ENCODE assay signal across 8 cellular contexts in genomic region chrX:119606508-119607389, GRCh38. TPM values are rescaled to one million over a fixed set of nuclear protein-coding genes. Genes with fewer than 3 reads are reported as not detected.
DNase-seq lines count a peak whose midpoint lies in the region; ATAC-seq and TF ChIP-seq lines count a peak whose summit lies in the region.

No MANE protein-coding gene starts in this region.

- no peak for TF ChIP-seq CTCF in DOHH2 (IDR thresholded peaks at IDR 0.05; ENCODE audit: low read depth, low read length, poor library complexity, severe bottlenecking)
- no peak for TF ChIP-seq CTCF in breast epithelium (IDR thresholded peaks at IDR 0.05)
- no peak for TF ChIP-seq CTCF in lung (IDR thresholded peaks at IDR 0.05; ENCODE audit: control extremely low read depth, extremely low read depth)

- ATAC-seq in GM21381 (IDR thresholded peaks at IDR 0.05; ENCODE audit: unreplicated experiment) (peak; percentile 85), lung (ENCODE audit: insufficient read depth, low FRiP score) (no peak), GM19324 (IDR thresholded peaks at IDR 0.05; ENCODE audit: low FRiP score, unreplicated experiment) (no peak)

- no peaks in the 10 kb centered on the region for H3K9me2 ChIP-seq in DOHH2 (replicated peaks; ENCODE audit: control insufficient read depth, low read length)
- no peaks in the 10 kb centered on the region for H3K9me2 ChIP-seq in Karpas-422 (replicated peaks; ENCODE audit: insufficient read depth, low read length)

- H3K4me1 ChIP-seq in DOHH2 (ENCODE audit: control insufficient read depth, low read length), result peaks cover 33% of the 10 kb centered on the region
- H3K4me1 ChIP-seq in Karpas-422 (ENCODE audit: low read length), result peaks cover 24% of the 10 kb centered on the region
- H3K4me1 ChIP-seq in breast epithelium, result no peaks in the 10 kb centered on the region
- no peaks in the 10 kb centered on the region for H3K4me1 ChIP-seq in lung (ENCODE audit: control insufficient read depth in 2 of 2, insufficient read depth in 2 of 2, low read length in 2 of 2)
- no peaks in the 10 kb centered on the region for H3K4me1 ChIP-seq in urinary bladder (ENCODE audit: insufficient read depth)

- peak overlapping the region; percentile 82 for H3K4me2 ChIP-seq in DOHH2 (ENCODE audit: low read length)
- peak overlapping the region; percentile 68 for H3K4me2 ChIP-seq in Karpas-422 (ENCODE audit: low read depth, low read length, poor library complexity, severe bottlenecking)

- H4K20me1 ChIP-seq in DOHH2 (ENCODE audit: control insufficient read depth, insufficient read depth, low read depth, low read length) (0 out of 2 replicates have a peak, but pooled peaks cover 4% of the 10 kb centered on the region), Karpas-422 (ENCODE audit: insufficient read depth, low read depth, low read length) (0 out of 2 replicates have a peak, but pooled peaks cover 4% of the 10 kb centered on the region)

- TF ChIP-seq POLR2A in breast epithelium (IDR thresholded peaks at IDR 0.05), result no peak

- H3K4me3 ChIP-seq in DOHH2 (ENCODE audit: low read length) (peak overlapping the region; percentile 97), Karpas-422 (ENCODE audit: low read length) (peak overlapping the region; percentile 81), breast epithelium (peak overlapping the region; percentile 65 to 74 (median 71)), lung (peak overlapping the region; percentile 29), urinary bladder (ENCODE audit: low read depth, low read length) (peak overlapping the region; percentile 13)

- H2AFZ ChIP-seq in Karpas-422 (ENCODE audit: low read length), result peak overlapping the region; percentile 40; the same call in 1 of the 2 replicates

- H3F3A ChIP-seq in DOHH2 (ENCODE audit: control insufficient read depth, insufficient read depth), result no peaks in the 10 kb centered on the region

- H3K27ac ChIP-seq in DOHH2 (ENCODE audit: low read depth, low read length), result peak overlapping the region; percentile 76
- H3K27ac ChIP-seq in Karpas-422 (ENCODE audit: low read length), result peak overlapping the region; percentile 29; the same call in 1 of the 2 replicates
- H3K27ac ChIP-seq in breast epithelium, result peak overlapping the region; percentile 90
- H3K27ac ChIP-seq in lung (ENCODE audit: low read depth in 1 of 2, low read length in 1 of 2), result peak overlapping the region; percentile 84 to 94
- peak overlapping the region; percentile 82 for H3K27ac ChIP-seq in urinary bladder (ENCODE audit: low read depth)

- peaks cover 45% of the 10 kb centered on the region for H3K79me2 ChIP-seq in DOHH2 (ENCODE audit: control insufficient read depth, low read length)
- H3K79me2 ChIP-seq in Karpas-422 (ENCODE audit: low read length), result peaks cover 45% of the 10 kb centered on the region

- 23 to 44% methylated on average over 29 of the region's 29 CpGs for WGBS in lung, 2 donors
- 13% methylated on average over 29 of the region's 29 CpGs for WGBS in urinary bladder

- intact Hi-C loops in breast epithelium (cut with DNase I; ENCODE audit: low total_unique reads), result no loop called here

- DNase-seq in Karpas-422 (peak; percentile 48), breast epithelium (ENCODE audit: low spot score in 2 of 2) (no peak), lung (ENCODE audit: low spot score) (no peak), NCI-H2107 (lab: John Stamatoyannopoulos, UW) (no peak)

- H3K27me3 ChIP-seq in DOHH2 (ENCODE audit: control insufficient read depth, low read length) (no peaks in the 10 kb centered on the region), Karpas-422 (ENCODE audit: low read length) (no peaks in the 10 kb centered on the region), breast epithelium (peaks cover 0 to 11% of the 10 kb centered on the region in 2 donors), lung (ENCODE audit: control insufficient read depth, insufficient read depth) (no peaks in the 10 kb centered on the region)

- no peaks in the 10 kb centered on the region for H3K9me3 ChIP-seq in DOHH2 (ENCODE audit: control insufficient read depth, insufficient read depth, low read length)
- H3K9me3 ChIP-seq in Karpas-422 (ENCODE audit: low read length), result no peaks in the 10 kb centered on the region
- H3K9me3 ChIP-seq in breast epithelium, result no peaks in the 10 kb centered on the region
- no peaks in the 10 kb centered on the region for H3K9me3 ChIP-seq in lung (ENCODE audit: control insufficient read depth in 2 of 2, insufficient read depth in 1 of 2, low read length in 1 of 2)

- H3K9ac ChIP-seq in Karpas-422 (ENCODE audit: low read length), result peak overlapping the region; percentile 94

- H3K36me3 ChIP-seq in DOHH2 (ENCODE audit: control insufficient read depth, low read length) (peaks cover 31% of the 10 kb centered on the region), Karpas-422 (ENCODE audit: insufficient read depth, low read length) (no peaks in the 10 kb centered on the region), breast epithelium (no peaks in the 10 kb centered on the region), lung (ENCODE audit: control insufficient read depth in 2 of 2, insufficient read depth in 2 of 2, low read length in 2 of 2) (no peaks in the 10 kb centered on the region), urinary bladder (ENCODE audit: insufficient read depth) (no peaks in the 10 kb centered on the region)

RNA-seq across cellular contexts. Expression of gene NKRF, which starts 0.5 kb away (rescaled TPM):
- 10.1 and 18.0 TPM in 2 replicates for total RNA-seq in Karpas-422 (2014; rRNA removed; shearing (Covaris generic); ENCODE audit: low replicate concordance)
- 1 to 10 TPM; 4.8 to 8.5 (median 8.2) TPM for total RNA-seq in breast epithelium
- 1 to 10 TPM; 7.2 to 9.6 TPM for total RNA-seq in lung
- polyA plus RNA-seq in lung, result 1 to 10 TPM; 4.1 to 5.7 TPM
- 8.6 TPM for total RNA-seq in urinary bladder
- polyA plus RNA-seq in urinary bladder, result 5.0 TPM

RNA-seq across cellular contexts. Expression of gene UBE2A, which starts 32.4 kb away (rescaled TPM):
- total RNA-seq in Karpas-422 (2014; rRNA removed; shearing (Covaris generic); ENCODE audit: low replicate concordance), result 43.0 and 54.7 TPM in 2 replicates
- 10 to 100 TPM; 30.5 to 35.4 (median 34.9) TPM for total RNA-seq in breast epithelium
- 10 to 100 TPM; 48.1 to 50.4 TPM for total RNA-seq in lung
- polyA plus RNA-seq in lung, result 10 to 100 TPM; 44.9 to 47.4 TPM
- 50.7 TPM for total RNA-seq in urinary bladder
- 54.7 TPM for polyA plus RNA-seq in urinary bladder

RNA-seq across cellular contexts. Expression of gene STEEP1, which starts 41.5 kb away (rescaled TPM):
- 36.7 and 44.0 TPM in 2 replicates for total RNA-seq in Karpas-422 (2014; rRNA removed; shearing (Covaris generic); ENCODE audit: low replicate concordance)
- total RNA-seq in breast epithelium (10 to 100 TPM; 27.2 to 38.3 (median 32.0) TPM), lung (10 to 100 TPM; 19.0 to 40.8 TPM), urinary bladder (35.1 TPM)
- polyA plus RNA-seq in lung (10 to 100 TPM in 1 of 2 donors, 1 to 10 TPM in 1; 8.3 to 17.4 TPM), urinary bladder (23.0 TPM)

Comparison
In these comparisons a context has a peak if more than half of its experiments do, and no peak if none do; other contexts are left out.
1. H3K27ac ChIP-seq: peak in every context shown above with its lines; median percentile 90 in breast epithelium; 89 in lung; 82 in urinary bladder; 76 in DOHH2; 29 in Karpas-422.
2. H3K4me3 ChIP-seq: peak in every context shown above with its lines; median percentile 97 in DOHH2; 81 in Karpas-422; 71 in breast epithelium; 29 in lung; 13 in urinary bladder.